In the genomic region with DNA sequence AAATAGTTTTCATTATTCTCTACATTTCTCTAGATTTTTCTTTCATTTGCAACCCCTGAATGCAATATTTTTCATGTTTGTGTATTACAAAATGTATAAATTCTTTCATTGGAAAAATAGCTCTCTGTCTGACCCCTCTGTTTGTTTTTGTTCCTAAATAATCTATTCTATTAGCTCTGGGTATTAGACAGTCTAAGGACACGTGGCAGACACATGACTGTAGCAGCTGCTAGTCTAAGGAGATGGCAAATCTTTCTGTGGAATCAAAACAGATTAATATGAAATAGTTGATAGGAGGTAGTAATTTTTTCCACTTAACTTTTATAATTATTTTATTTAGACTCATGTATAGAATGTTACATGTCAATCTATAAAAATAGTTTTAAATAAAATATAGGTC, we compare ENCODE assay signal across 24 cellular contexts. TPM values are rescaled to one million over a fixed set of nuclear protein-coding genes. Genes with fewer than 3 reads are reported as not detected.
"Had no signal": no experiment of that assay in that cellular context is flagged by ENCODE, and none has a peak within 500 bp of the region (broad histone marks: within the 10 kb centered on the region; RNA-seq: fewer than 3 reads in every experiment).

No MANE protein-coding gene starts in this region.

- H3K4me3 ChIP-seq: adrenal gland, body of pancreas, coronary artery, dorsolateral prefrontal cortex, spleen, thoracic aorta had no signal

- H3K79me2 ChIP-seq: parathyroid adenoma had no signal

- H3K9me3 ChIP-seq: adrenal gland, body of pancreas, spleen, thoracic aorta had no signal

- H3K27ac ChIP-seq: adrenal gland, body of pancreas, coronary artery, parathyroid adenoma, spleen, thoracic aorta had no signal

- ATAC-seq: activated CD4-positive, alpha-beta T cell treated with anti-CD3 and anti-CD28 coated beads for 36 hours; activated CD8-positive, alpha-beta memory T cell treated with anti-CD3 and anti-CD28 coated beads, Interleukin-2, amount 10 ng/mL, durations not matched to agents 7 days and 5 days; activated CD8-positive, alpha-beta T cell treated with anti-CD3 and anti-CD28 coated beads, Interleukin-2, amount 10 ng/mL, durations not matched to agents 7 days and 5 days; body of pancreas; naive thymus-derived CD4-positive, alpha-beta T cell; right cardiac atrium had no signal

- H3K27me3 ChIP-seq: adrenal gland, body of pancreas, dorsolateral prefrontal cortex, spleen had no signal

- H3K4me1 ChIP-seq: body of pancreas, parathyroid adenoma, spleen had no signal

- DNase-seq: activated CD4-positive, alpha-beta T cell treated with anti-CD3 and anti-CD28 coated beads for 36 hours; activated CD4-positive, CD25-positive, alpha-beta regulatory T cell; activated CD8-positive, alpha-beta memory T cell treated with anti-CD3 and anti-CD28 coated beads, Interleukin-2, amount 10 ng/mL, durations not matched to agents 7 days and 5 days; activated CD8-positive, alpha-beta T cell treated with anti-CD3 and anti-CD28 coated beads, Interleukin-2, amount 10 ng/mL, durations not matched to agents 7 days and 5 days; activated naive CD4-positive, alpha-beta T cell; activated T-cell treated with anti-CD3 and anti-CD28 coated beads, Interleukin-2, amount 50 U/mL, for 48 hours; adrenal gland; aorta; body of pancreas; cerebellar nuclear complex; dorsolateral prefrontal cortex; effector memory CD4-positive, alpha-beta T cell; erythroblast; hippocampal formation; midbrain; naive thymus-derived CD4-positive, alpha-beta T cell; right cardiac atrium; spleen; stimulated activated naive CD4-positive, alpha-beta T cell had no signal

- H2AFZ ChIP-seq: parathyroid adenoma had no signal

- H3K9ac ChIP-seq: parathyroid adenoma had no signal

- H3K36me3 ChIP-seq: adrenal gland, spleen, thoracic aorta had no signal

RNA-seq across cellular contexts. Expression of gene SPATA9, which starts 21.4 kb away (rescaled TPM):
- total RNA-seq: activated CD4-positive, alpha-beta T cell treated with anti-CD3 and anti-CD28 coated beads for 36 hours; activated CD8-positive, alpha-beta memory T cell treated with anti-CD3 and anti-CD28 coated beads, Interleukin-2, amount 10 ng/mL, durations not matched to agents 7 days and 5 days; activated CD8-positive, alpha-beta T cell treated with anti-CD3 and anti-CD28 coated beads, Interleukin-2, amount 10 ng/mL, durations not matched to agents 7 days and 5 days; body of pancreas; kidney epithelial cell had no signal
- polyA plus RNA-seq: naive thymus-derived CD4-positive, alpha-beta T cell had no signal

RNA-seq across cellular contexts. Expression of gene RFESD, which starts 57.6 kb away (rescaled TPM):
- polyA plus RNA-seq: neural cell had no signal
